ENCODE assay signal across 8 cellular contexts in the genomic region with DNA sequence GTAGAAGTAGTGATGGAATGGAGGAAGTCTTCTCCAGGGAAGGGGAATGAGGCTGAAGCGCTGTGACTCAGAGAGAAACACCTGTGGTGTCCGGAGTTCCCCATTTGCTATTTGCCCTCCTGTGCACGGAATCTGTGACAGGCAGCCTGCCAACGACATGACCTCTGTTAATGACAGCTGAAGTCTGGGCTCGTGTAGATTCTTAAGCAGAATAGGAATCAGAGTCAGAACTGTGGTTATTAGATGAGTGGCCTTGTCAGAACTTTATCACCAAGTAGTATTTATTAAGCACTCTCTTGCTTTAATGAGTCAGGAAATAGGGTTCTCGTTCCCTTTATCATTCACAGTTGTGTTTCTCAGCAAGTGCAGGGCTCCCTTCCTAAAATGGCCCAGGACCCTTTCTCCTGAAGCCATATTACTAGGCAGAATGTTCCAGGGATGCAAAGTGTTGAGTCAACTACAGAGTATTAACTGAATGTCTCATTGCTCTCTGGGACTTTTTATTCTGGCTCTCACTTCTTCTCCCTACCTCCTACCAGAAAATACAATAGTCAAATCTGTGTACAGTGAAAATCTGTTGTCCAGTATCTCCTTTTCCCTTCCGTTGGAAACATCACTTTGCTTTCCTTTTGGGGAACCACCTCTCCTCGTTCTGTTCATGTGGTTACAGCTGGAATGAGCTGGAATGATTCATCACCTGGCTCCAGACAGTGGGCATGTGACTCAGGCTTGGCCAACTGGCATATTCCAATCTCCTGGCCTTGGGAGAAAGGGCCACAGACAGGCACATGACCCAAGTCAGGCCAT.
DNase-seq lines count a peak whose midpoint lies in the region; ATAC-seq and TF ChIP-seq lines count a peak whose summit lies in the region.

No MANE protein-coding gene starts in this region.

- H3K36me3 ChIP-seq in heart left ventricle (no peaks in the 10 kb centered on the region), A673 (ENCODE audit: insufficient read depth, low read length, poor library complexity, severe bottlenecking) (no peaks in the 10 kb centered on the region)
- H3K36me3 ChIP-seq in effector memory CD4-positive, alpha-beta T cell (ENCODE audit: control insufficient read depth, insufficient read depth, low read length): no peaks in the 10 kb centered on the region

- intact Hi-C loops in heart left ventricle (cut with DNase I): no loop called here
- intact Hi-C loops in A673 (cut with micrococcal nuclease; ENCODE audit: unreplicated experiment): no loop called here

- POLR2A ChIA-PET in A673 (lab: Charles Lee; ENCODE audit: low non-redundant PET): no interaction called here

- H3K9me3 ChIP-seq in heart left ventricle (peaks cover 0 to 16% (median 10%) of the 10 kb centered on the region in 12 donors), A673 (ENCODE audit: low read depth, low read length, poor library complexity, severe bottlenecking) (peaks cover 7% of the 10 kb centered on the region)
- H3K9me3 ChIP-seq in effector memory CD4-positive, alpha-beta T cell (ENCODE audit: control insufficient read depth, low read length): no peaks in the 10 kb centered on the region

- H3K4me1 ChIP-seq in heart left ventricle: peaks cover 0 to 11% (median 6%) of the 10 kb centered on the region in 12 donors
- no peaks in the 10 kb centered on the region for H3K4me1 ChIP-seq in effector memory CD4-positive, alpha-beta T cell (ENCODE audit: control insufficient read depth, insufficient read depth, low read length, poor library complexity, severe bottlenecking)
- H3K4me1 ChIP-seq in A673 (ENCODE audit: insufficient read depth, low read length, poor library complexity, severe bottlenecking): no peaks in the 10 kb centered on the region

- WGBS in heart left ventricle, 4 donors: 24 to 30% (median 27%) methylated on average over 8 of the region's 8 CpGs

- DNase-seq in COLO829 (ENCODE audit: low spot score) (peak; percentile 28), heart left ventricle (peak in 3 of 5 donors; percentile 28 to 60 (median 51)), A673 (ENCODE audit: low spot score) (no peak)
- peak; percentile 27 to 28 for DNase-seq in activated CD4-positive, alpha-beta T cell treated with anti-CD3 and anti-CD28 coated beads for 4 hours
- peak; percentile 60 for DNase-seq in stimulated activated CD8-positive, alpha-beta memory T cell treated with anti-CD3 and anti-CD28 coated beads, Interleukin-4, amount 100 ng/mL, for 48 hours
- no peak for DNase-seq in effector memory CD4-positive, alpha-beta T cell

- H3K27ac ChIP-seq in heart left ventricle (peak overlapping the region in 4 of 12 donors; percentile 7 to 37 (median 16)), A673 (ENCODE audit: low read depth, low read length, poor library complexity, severe bottlenecking) (no peak overlapping the region)
- H3K27ac ChIP-seq in effector memory CD4-positive, alpha-beta T cell (ENCODE audit: insufficient read depth, low read length, poor library complexity, severe bottlenecking): no peak overlapping the region

- H3K27me3 ChIP-seq in heart left ventricle (no peaks in the 10 kb centered on the region), A673 (replicated peaks; ENCODE audit: insufficient read depth, low read depth, low read length, poor library complexity) (no peaks in the 10 kb centered on the region)
- H3K27me3 ChIP-seq in effector memory CD4-positive, alpha-beta T cell (replicated peaks; ENCODE audit: control insufficient read depth, insufficient read depth, low read length, poor library complexity, severe bottlenecking): no peaks in the 10 kb centered on the region

- peak; percentile 81 for ATAC-seq in GM19438 (IDR thresholded peaks at IDR 0.05; ENCODE audit: low read depth, unreplicated experiment)
- ATAC-seq in HG03378 (IDR thresholded peaks at IDR 0.05; ENCODE audit: unreplicated experiment): peak; percentile 94
- ATAC-seq in heart left ventricle: peak; percentile 67 to 91 (median 84)

- CTCF ChIA-PET in A673 (lab: Charles Lee): no interaction called here

- no TSS peak for BruUV-seq in A673 (replicated peaks; lab: Mats Ljungman, UMichigan)

- TF ChIP-seq POLR2A in heart left ventricle (IDR thresholded peaks at IDR 0.05): no peak

- TF ChIP-seq CTCF in heart left ventricle (IDR thresholded peaks at IDR 0.05): no peak
- no peak for TF ChIP-seq CTCF in A673 (conservative IDR thresholded peaks at IDR 0.05; ENCODE audit: low read depth, low read length)

- H3K4me3 ChIP-seq in heart left ventricle (no peak overlapping the region), A673 (ENCODE audit: low read depth, low read length, poor library complexity, severe bottlenecking) (no peak overlapping the region)
- no peak overlapping the region for H3K4me3 ChIP-seq in effector memory CD4-positive, alpha-beta T cell (ENCODE audit: insufficient read depth, low read depth, low read length, poor library complexity, severe bottlenecking)

Comparison
In these comparisons a context has a peak if more than half of its experiments do, and no peak if none do; other contexts are left out.
1. DNase-seq: peak in COLO829 (single experiment), activated CD4-positive, alpha-beta T cell treated with anti-CD3 and anti-CD28 coated beads for 4 hours (2 of 2), heart left ventricle (3 of 5) and stimulated activated CD8-positive, alpha-beta memory T cell treated with anti-CD3 and anti-CD28 coated beads, Interleukin-4, amount 100 ng/mL, for 48 hours (single experiment); none in effector memory CD4-positive, alpha-beta T cell (0 of 3) and A673 (single experiment).
2. Peak in every context shown above with its lines, with median percentiles within 50 percentile points of each other: ATAC-seq.